Comparison of ENCODE assay signal across 25 cellular contexts in the genomic region with DNA sequence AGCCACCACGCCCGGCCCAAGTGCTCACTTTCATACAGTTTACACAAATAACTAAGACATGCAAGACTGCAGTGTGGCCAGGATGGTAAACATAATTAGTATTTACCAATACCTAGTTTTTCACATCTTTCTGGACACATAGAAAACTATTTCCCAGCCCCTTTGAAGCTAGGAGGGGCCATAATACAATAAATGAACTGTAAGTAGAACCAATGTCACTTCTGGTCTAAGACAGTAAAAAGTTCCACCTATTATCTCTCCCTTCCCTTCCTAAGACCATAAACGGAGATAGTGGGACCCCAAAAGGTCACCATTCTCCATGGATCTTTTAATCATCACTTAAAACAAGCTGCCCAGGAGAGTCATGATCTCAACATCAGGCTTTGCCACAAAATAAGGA.
"Had no signal": no experiment of that assay in that cellular context is flagged by ENCODE, and none has a peak within 500 bp of the region (broad histone marks: within the 10 kb centered on the region; RNA-seq: fewer than 3 reads in every experiment).

No MANE protein-coding gene starts in this region.

- H3K4me3 Mint-ChIP-seq: dendritic cell treated with granulocyte-macrophage colony-stimulating factor and Interleukin-4, amounts not matched to agents 40 ng/mL and 50 ng/mL, for 4 days; effector memory CD8-positive, alpha-beta T cell; endodermal cell had no signal

- DNase-seq: colonic mucosa; cortex of kidney; dermis blood vessel endothelial cell; dorsolateral prefrontal cortex; effector CD4-positive, alpha-beta T cell; effector CD8-positive, alpha-beta T cell; effector memory CD4-positive, alpha-beta T cell; effector memory CD8-positive, alpha-beta T cell; endodermal cell; erythroblast; esophagus squamous epithelium; foreskin fibroblast; foreskin keratinocyte; foreskin melanocyte; gastrocnemius medialis; glutamatergic neuron; head of caudate nucleus; heart left ventricle; heart right ventricle had no signal

- H3K27me3 Mint-ChIP-seq: dendritic cell treated with granulocyte-macrophage colony-stimulating factor and Interleukin-4, amounts not matched to agents 40 ng/mL and 50 ng/mL, for 4 days; effector memory CD8-positive, alpha-beta T cell had no signal

- ATAC-seq: effector memory CD8-positive, alpha-beta T cell; esophagus mucosa; foreskin keratinocyte; gastrocnemius medialis; gastroesophageal sphincter; heart left ventricle; heart right ventricle had no signal

- H3K9me3 Mint-ChIP-seq: dendritic cell treated with granulocyte-macrophage colony-stimulating factor and Interleukin-4, amounts not matched to agents 40 ng/mL and 50 ng/mL, for 4 days; effector memory CD8-positive, alpha-beta T cell; endodermal cell had no signal

- H3K27ac Mint-ChIP-seq: dendritic cell treated with granulocyte-macrophage colony-stimulating factor and Interleukin-4, amounts not matched to agents 40 ng/mL and 50 ng/mL, for 4 days; effector memory CD8-positive, alpha-beta T cell; endodermal cell had no signal

- H3K4me1 Mint-ChIP-seq: endodermal cell had no signal

- H3K27ac ChIP-seq: colonic mucosa, coronary artery, dorsolateral prefrontal cortex, epithelial cell of prostate, esophagus muscularis mucosa, esophagus squamous epithelium, foreskin keratinocyte, gastrocnemius medialis, gastroesophageal sphincter, heart left ventricle, heart right ventricle had no signal

- H3K9me3 ChIP-seq: colonic mucosa, esophagus muscularis mucosa, esophagus squamous epithelium, gastrocnemius medialis, gastroesophageal sphincter, heart left ventricle, heart right ventricle had no signal

- H3K27me3 ChIP-seq: colonic mucosa, dorsolateral prefrontal cortex, esophagus muscularis mucosa, esophagus squamous epithelium, foreskin keratinocyte, gastrocnemius medialis, gastroesophageal sphincter, heart left ventricle, heart right ventricle had no signal

- H3K4me1 ChIP-seq: colonic mucosa, esophagus muscularis mucosa, esophagus squamous epithelium, foreskin keratinocyte, gastrocnemius medialis, gastroesophageal sphincter, heart left ventricle, heart right ventricle had no signal

- H3K36me3 ChIP-seq: colonic mucosa had no signal

- H3K4me3 ChIP-seq: colonic mucosa, coronary artery, dorsolateral prefrontal cortex, esophagus muscularis mucosa, esophagus squamous epithelium, gastrocnemius medialis, gastroesophageal sphincter, heart left ventricle, heart right ventricle had no signal
